In the genomic region with DNA sequence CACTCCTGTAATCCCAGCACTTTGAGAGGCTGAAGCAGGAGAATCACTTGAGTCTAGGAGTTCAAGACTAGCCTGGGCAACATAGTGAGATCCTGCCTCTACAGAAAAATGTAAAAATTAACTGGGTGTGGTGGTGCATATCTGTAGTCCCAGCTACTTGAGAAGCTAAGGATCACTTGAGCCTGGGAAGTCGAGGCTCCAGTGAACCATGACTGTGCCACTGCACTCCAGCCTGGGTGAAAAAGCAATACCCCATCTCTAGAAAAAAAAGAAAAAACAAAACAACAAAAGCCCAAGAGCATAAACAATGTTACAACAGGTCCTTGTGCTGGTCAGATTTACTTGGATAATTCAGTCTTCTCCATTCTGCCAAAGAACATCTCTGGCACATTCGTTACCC, we compare ENCODE assay signal across 15 cellular contexts.
"Had no signal": no experiment of that assay in that cellular context is flagged by ENCODE, and none has a peak within 500 bp of the region (broad histone marks: within the 10 kb centered on the region; RNA-seq: fewer than 3 reads in every experiment).

No MANE protein-coding gene starts in this region.

- H3K4me1 ChIP-seq: breast epithelium had no signal

- H3K36me3 Mint-ChIP-seq: activated naive CD8-positive, alpha-beta T cell treated with anti-CD3 and anti-CD28 coated beads for 36 hours; stimulated activated memory B cell treated with anti-CD40 and anti-IgM and Interleukin-4, amounts not matched to agents 10 μg/mL and 1 μg/mL and 100 μg/mL, for 72 hours; type B pancreatic cell had no signal

- H3K27me3 ChIP-seq: breast epithelium, gastroesophageal sphincter, suprapubic skin had no signal

- H3K4me3 Mint-ChIP-seq: activated naive CD8-positive, alpha-beta T cell treated with anti-CD3 and anti-CD28 coated beads for 36 hours; activated T-helper 1 cell treated with anti-CD3 and anti-CD28 coated beads, Interleukin-12 subunit alpha, Interleukin-12 subunit beta, Interleukin-2, Interleukin-4 antibody, amounts not matched to agents 30 ng/mL and 10 ng/mL and 1 ng/mL, durations not matched to agents 14 hours and 24 hours and 36 hours; stimulated activated memory B cell treated with anti-CD40 and anti-IgM and Interleukin-4, amounts not matched to agents 10 μg/mL and 1 μg/mL and 100 μg/mL, for 72 hours; type B pancreatic cell had no signal

- H3K9me3 ChIP-seq: breast epithelium, gastroesophageal sphincter, mucosa of descending colon, suprapubic skin had no signal

- H3K27ac ChIP-seq: breast epithelium, gastroesophageal sphincter, suprapubic skin had no signal

- H3K36me3 ChIP-seq: breast epithelium, suprapubic skin had no signal

- H3K27ac Mint-ChIP-seq: activated naive CD8-positive, alpha-beta T cell treated with anti-CD3 and anti-CD28 coated beads for 36 hours; type B pancreatic cell had no signal

- ATAC-seq: gastroesophageal sphincter; left lobe of liver; mucosa of descending colon; naive thymus-derived CD4-positive, alpha-beta T cell; stimulated activated memory B cell treated with anti-CD40 and anti-IgM and Interleukin-4, amounts not matched to agents 10 μg/mL and 1 μg/mL and 100 μg/mL, for 72 hours had no signal

- DNase-seq: activated CD4-positive, alpha-beta T cell treated with anti-CD3 and anti-CD28 coated beads, Interleukin-2, amount 50 U/mL, for 1 hour; activated CD8-positive, alpha-beta memory T cell treated with anti-CD3 and anti-CD28 coated beads for 24 hours; activated naive CD8-positive, alpha-beta T cell treated with anti-CD3 and anti-CD28 coated beads for 36 hours; aorta; mucosa of descending colon; naive thymus-derived CD4-positive, alpha-beta T cell; stimulated activated CD4-positive, alpha-beta T cell treated with anti-CD3 and anti-CD28 coated beads, Interleukin-2, amount 100 ng/mL, for 48 hours; SW 1271 had no signal

- H3K27me3 Mint-ChIP-seq: activated naive CD8-positive, alpha-beta T cell treated with anti-CD3 and anti-CD28 coated beads for 36 hours; stimulated activated memory B cell treated with anti-CD40 and anti-IgM and Interleukin-4, amounts not matched to agents 10 μg/mL and 1 μg/mL and 100 μg/mL, for 72 hours had no signal

- H3K9me3 Mint-ChIP-seq: stimulated activated memory B cell treated with anti-CD40 and anti-IgM and Interleukin-4, amounts not matched to agents 10 μg/mL and 1 μg/mL and 100 μg/mL, for 72 hours; type B pancreatic cell had no signal

- H3K4me3 ChIP-seq: breast epithelium, gastroesophageal sphincter, mucosa of descending colon, suprapubic skin had no signal
